8 cellular contexts compared by ENCODE assay signal in the genomic region with DNA sequence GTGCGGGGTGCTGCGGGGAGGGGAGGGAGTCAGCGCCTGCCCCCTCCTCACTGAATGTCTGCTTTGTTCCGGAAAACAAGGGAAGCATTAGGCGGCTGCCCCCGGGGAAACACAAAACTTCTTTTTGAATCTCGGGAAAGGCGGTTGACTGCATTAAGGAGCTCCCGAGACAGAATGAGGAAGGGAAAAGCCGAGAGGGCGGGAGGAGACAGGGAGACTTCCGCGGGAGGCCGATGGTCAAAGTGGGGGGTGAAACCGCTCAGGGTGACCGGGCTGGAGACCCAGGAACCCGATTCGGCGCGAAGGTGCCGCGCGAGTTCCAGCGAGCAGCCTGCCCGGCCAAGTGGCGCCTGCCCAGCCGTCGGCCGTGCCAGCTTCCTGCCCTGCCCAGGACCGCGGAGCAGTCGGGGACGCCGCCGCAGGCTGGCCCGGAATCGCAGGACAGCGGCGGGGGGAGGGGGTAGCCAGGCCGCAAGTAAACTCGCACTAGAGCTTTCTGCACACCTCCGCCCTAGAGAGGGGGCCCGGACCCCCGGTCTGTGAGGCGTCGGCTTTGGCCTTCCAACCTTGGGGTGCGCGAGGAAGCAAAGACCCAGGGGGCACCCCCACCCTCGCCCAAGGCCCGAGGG. TPM values are rescaled to one million over a fixed set of nuclear protein-coding genes. Genes with fewer than 3 reads are reported as not detected.
A peak's percentile ranks its signal among the peaks of the same experiment; 100 is the strongest.
DNase-seq lines count a peak whose midpoint lies in the region; ATAC-seq and TF ChIP-seq lines count a peak whose summit lies in the region.

No MANE protein-coding gene starts in this region.

- POLR2A ChIA-PET in WTC11 (lab: Charles Lee) = interaction anchor here (0.6 to 7.4 kb wide), 6 partner anchors 12 to 1342 kb away, joined by 3 to 58 read pairs (median 4); no protein-coding TSS in a partner anchor

- DNase-seq in H4 (ENCODE audit: low spot score) (peak; percentile 37), WTC11 (ENCODE audit: low spot score) (no peak), globus pallidus (ENCODE audit: low spot score) (peak; percentile 61), omental fat pad (ENCODE audit: low spot score) (no peak), NCI-H187 treated with DMSO at 0.1 percent for 48 hours (lab: John Stamatoyannopoulos, UW) (no peak), HCEC 1CT (no peak)

- peak overlapping the region; percentile 85 for H3K4me2 ChIP-seq in BLaER1

- CTCF ChIA-PET in WTC11 (lab: Charles Lee) = interaction anchor here (0.8 to 1.4 kb wide), 2 partner anchors 12 to 74 kb away, joined by 3 to 4 read pairs; no protein-coding TSS in a partner anchor

- no peak for TF ChIP-seq CTCF in WTC11 (IDR thresholded peaks at IDR 0.05)
- TF ChIP-seq CTCF in omental fat pad (IDR thresholded peaks at IDR 0.05) = no peak

- no peaks in the 10 kb centered on the region for H3K9me3 Mint-ChIP-seq in WTC11

- H4K20me1 ChIP-seq in BLaER1 = no peaks in the 10 kb centered on the region

- peak overlapping the region; percentile 71 for H3K4me3 ChIP-seq in BLaER1

- H3K4me1 ChIP-seq in BLaER1 = peaks cover 77% of the 10 kb centered on the region

- H3K9me3 ChIP-seq in BLaER1 = peaks cover 50% of the 10 kb centered on the region

- no peak for ATAC-seq in WTC11
- peak; percentile 35 for ATAC-seq in omental fat pad (ENCODE audit: low FRiP score)
- ATAC-seq in HG02798 (IDR thresholded peaks at IDR 0.05; ENCODE audit: poor library complexity, unreplicated experiment) = no peak

- H3K36me3 Mint-ChIP-seq in WTC11 = no peaks in the 10 kb centered on the region; the same call in 1 of the 2 replicates

- H3K4me3 Mint-ChIP-seq in WTC11 = peak overlapping the region; percentile 63

- no peaks in the 10 kb centered on the region for H3K36me3 ChIP-seq in BLaER1

- 0 out of 2 replicates have a peak, but pooled peaks cover 3% of the 10 kb centered on the region for H3K27me3 ChIP-seq in BLaER1

- peaks cover 42% of the 10 kb centered on the region for H3K27me3 Mint-ChIP-seq in WTC11 (ENCODE audit: low read depth)

- no peak overlapping the region for H3K27ac Mint-ChIP-seq in WTC11

- peak overlapping the region; percentile 95 for H3K27ac ChIP-seq in BLaER1

- peak overlapping the region; percentile 95 for H3K9ac ChIP-seq in BLaER1

- H3K4me1 Mint-ChIP-seq in WTC11 = peaks cover 39% of the 10 kb centered on the region

TF ChIP-seq in WTC11, 78 proteins besides CTCF, POLR2A, EP300 and RAD21:
- TF ChIP-seq ZNF281 (CRISPR knock-in tag; IDR thresholded peaks at IDR 0.05) (no peak), NFATC4 (CRISPR knock-in tag; IDR thresholded peaks at IDR 0.05) (no peak), ZNF423 (CRISPR knock-in tag; IDR thresholded peaks at IDR 0.05) (no peak), IRF2 (CRISPR knock-in tag; IDR thresholded peaks at IDR 0.05; ENCODE audit: borderline replicate concordance, low read depth) (no peak), FOXK1 (CRISPR knock-in tag; IDR thresholded peaks at IDR 0.05) (no peak), CBFB (CRISPR knock-in tag; IDR thresholded peaks at IDR 0.05; ENCODE audit: low read depth) (no peak)

RNA-seq across cellular contexts. Expression of gene BCOR, which starts 55.1 kb away (rescaled TPM):
- total RNA-seq in H4 (2014; rRNA removed; shearing (Covaris generic)) = 22.8 and 23.8 TPM in 2 replicates
- total RNA-seq in WTC11 (2021) = 41.1 to 44.5 TPM (median 43.1 TPM) in 3 replicates
- 10 to 100 TPM; 12.8 to 28.8 (median 18.6) TPM for total RNA-seq in omental fat pad

Comparison
In these comparisons a context has a peak if more than half of its experiments do, and no peak if none do; other contexts are left out.
1. DNase-seq: peak in H4 (single experiment) and globus pallidus (single experiment); none in WTC11 (single experiment), omental fat pad (single experiment), NCI-H187 treated with DMSO at 0.1 percent for 48 hours (single experiment) and HCEC 1CT (single experiment).